ENCODE assay signal across 14 cellular contexts in genomic region chr1:30697977-30698376, GRCh38. TPM values are rescaled to one million over a fixed set of nuclear protein-coding genes. Genes with fewer than 3 reads are reported as not detected.
DNase-seq lines count a peak whose midpoint lies in the region; ATAC-seq, FAIRE-seq and TF ChIP-seq lines count a peak whose summit lies in the region.
"Had no signal": no experiment of that assay in that cellular context is flagged by ENCODE, and none has a peak within 500 bp of the region (broad histone marks: within the 10 kb centered on the region; RNA-seq: fewer than 3 reads in every experiment).

No MANE protein-coding gene starts in this region.

- H3K36me3 Mint-ChIP-seq in activated naive CD4-positive, alpha-beta T cell treated with anti-CD3 and anti-CD28 coated beads, Interleukin-2, amount 10 ng/mL, durations not matched to agents 7 days and 5 days: no peaks in the 10 kb centered on the region

- H4K20me1 ChIP-seq in fibroblast of lung (ENCODE audit: control insufficient read depth, extremely low read depth, insufficient read depth, low read length): no peaks in the 10 kb centered on the region

- H3K79me2 ChIP-seq in fibroblast of lung (ENCODE audit: control insufficient read depth, insufficient read depth, low read length): no peaks in the 10 kb centered on the region

- no peak for ATAC-seq in lower lobe of right lung

- TF ChIP-seq CTCF in fibroblast of lung (conservative IDR thresholded peaks at IDR 0.05 in 1 of 2, IDR thresholded peaks at IDR 0.05 in 1 of 2; ENCODE audit: low read depth in 1 of 2, low read length in 2 of 2) (no peak), lower lobe of right lung (IDR thresholded peaks at IDR 0.05) (no peak)

- CTCF ChIA-PET in activated naive CD4-positive, alpha-beta T cell treated with anti-CD3 and anti-CD28 coated beads, Interleukin-2, amount 10 ng/mL, durations not matched to agents 7 days and 5 days (lab: Charles Lee): no interaction called here

- no peak overlapping the region for H3K4me3 Mint-ChIP-seq in activated naive CD4-positive, alpha-beta T cell treated with anti-CD3 and anti-CD28 coated beads, Interleukin-2, amount 10 ng/mL, durations not matched to agents 7 days and 5 days

- H3K4me1 ChIP-seq in NT2/D1 (ENCODE audit: insufficient read depth, insufficient read length) (peaks cover 15% of the 10 kb centered on the region), fibroblast of lung (ENCODE audit: control insufficient read depth, extremely low read depth, insufficient read depth, low read length) (peaks cover 8% of the 10 kb centered on the region), lower lobe of right lung (no peaks in the 10 kb centered on the region)

- FAIRE-seq in urothelium cell line (lab: Jason Lieb, UNC): no peak

- H3K27me3 Mint-ChIP-seq in activated naive CD4-positive, alpha-beta T cell treated with anti-CD3 and anti-CD28 coated beads, Interleukin-2, amount 10 ng/mL, durations not matched to agents 7 days and 5 days: peaks cover 9% of the 10 kb centered on the region

- H3K9ac ChIP-seq in NT2/D1 (ENCODE audit: insufficient read length, low read depth) (peak overlapping the region; percentile 52), fibroblast of lung (ENCODE audit: insufficient read depth, low read length) (no peak overlapping the region)

- H3K9me3 ChIP-seq in NT2/D1 (ENCODE audit: insufficient read depth, low read length) (no peaks in the 10 kb centered on the region), fibroblast of lung (ENCODE audit: control insufficient read depth, insufficient read depth, low read depth, low read length) (no peaks in the 10 kb centered on the region), lower lobe of right lung (no peaks in the 10 kb centered on the region)

- no peaks in the 10 kb centered on the region for H3K9me3 Mint-ChIP-seq in activated naive CD4-positive, alpha-beta T cell treated with anti-CD3 and anti-CD28 coated beads, Interleukin-2, amount 10 ng/mL, durations not matched to agents 7 days and 5 days

- H3K27ac ChIP-seq in fibroblast of lung (ENCODE audit: insufficient read depth, low read length) (no peak overlapping the region), lower lobe of right lung (no peak overlapping the region)

- no peak overlapping the region for H2AFZ ChIP-seq in fibroblast of lung (ENCODE audit: low read length)

- peak; percentile 8 for DNase-seq in activated naive CD4-positive, alpha-beta T cell treated with anti-CD3 and anti-CD28 coated beads, Interleukin-2, amount 10 ng/mL, durations not matched to agents 7 days and 5 days
- no peak for DNase-seq in activated naive CD4-positive, alpha-beta T cell treated with anti-CD3 and anti-CD28 coated beads, Interleukin-2, amount 50 U/mL, for 16 hours
- no peak for DNase-seq in NT2/D1 (ENCODE audit: low read depth, low spot score)
- DNase-seq in fibroblast of lung (ENCODE audit: low read depth in 2 of 2): peak; percentile 8 to 59
- peak; percentile 61 for DNase-seq in urothelium cell line (ENCODE audit: low spot score)
- DNase-seq in CD1c-positive myeloid dendritic cell (ENCODE audit: extremely low spot score): no peak
- DNase-seq in DMS114 treated with DMSO at 0.1 percent for 48 hours (lab: John Stamatoyannopoulos, UW; ENCODE audit: unreplicated experiment): no peak
- DNase-seq in lower lobe of right lung: no peak
- DNase-seq: ACHN, activated T-cell treated with anti-CD3 and anti-CD28 coated beads for 4 hours, hypothalamus, MM.1S, T-helper 9 cell had no signal

- no peaks in the 10 kb centered on the region for H3K36me3 ChIP-seq in NT2/D1 (ENCODE audit: insufficient read depth, insufficient read length, low read length)
- no peaks in the 10 kb centered on the region for H3K36me3 ChIP-seq in fibroblast of lung (ENCODE audit: control insufficient read depth, insufficient read depth, low read length)
- no peaks in the 10 kb centered on the region for H3K36me3 ChIP-seq in lower lobe of right lung

- H3K27me3 ChIP-seq in NT2/D1 (ENCODE audit: insufficient read depth, insufficient read length) (no peaks in the 10 kb centered on the region), fibroblast of lung (ENCODE audit: control insufficient read depth, insufficient read depth, low read length) (no peaks in the 10 kb centered on the region), lower lobe of right lung (ENCODE audit: low read depth) (peaks cover 8% of the 10 kb centered on the region)

- intact Hi-C loops in lower lobe of right lung (cut with DNase I): no loop called here

- H3K4me3 ChIP-seq in NT2/D1 (ENCODE audit: insufficient read length, low read depth) (no peak overlapping the region), fibroblast of lung (replicated peaks in 1 of 4; ENCODE audit: control extremely low read depth in 1 of 4, insufficient read depth in 1 of 4, low read depth in 3 of 4, low read length in 4 of 4) (no peak overlapping the region), lower lobe of right lung (no peak overlapping the region)
- H3K4me3 ChIP-seq: coronary artery had no signal

- peaks cover 1% of the 10 kb centered on the region for H3K4me1 Mint-ChIP-seq in activated naive CD4-positive, alpha-beta T cell treated with anti-CD3 and anti-CD28 coated beads, Interleukin-2, amount 10 ng/mL, durations not matched to agents 7 days and 5 days

- no peak overlapping the region for H3K4me2 ChIP-seq in fibroblast of lung (ENCODE audit: extremely low read depth, insufficient read depth, low read length)

- H3K27ac Mint-ChIP-seq in activated naive CD4-positive, alpha-beta T cell treated with anti-CD3 and anti-CD28 coated beads, Interleukin-2, amount 10 ng/mL, durations not matched to agents 7 days and 5 days: no peak overlapping the region

RNA-seq across cellular contexts. Expression of gene MATN1, which starts 25.4 kb away (rescaled TPM):
- total RNA-seq in fibroblast of lung: 0.26 TPM in 1 of 2 replicates, not detected in the other
- polyA plus RNA-seq in fibroblast of lung: not detected in 2 replicates
- 0.07 TPM in 1 of 2 replicates, not detected in the other for polyA plus RNA-seq in fibroblast of lung (2012)
- polyA minus RNA-seq in fibroblast of lung (ENCODE audit: low replicate concordance): not detected in 2 replicates
- not detected for total RNA-seq in lower lobe of right lung

RNA-seq across cellular contexts. Expression of gene LAPTM5, which starts 59.6 kb away (rescaled TPM):
- total RNA-seq in fibroblast of lung (under 0.01 TPM in 2 replicates), lower lobe of right lung (544 TPM)
- polyA plus RNA-seq in fibroblast of lung: 0.25 and 0.32 TPM in 2 replicates
- 0.06 and 0.19 TPM in 2 replicates for polyA plus RNA-seq in fibroblast of lung (2012)
- 0.70 and 3.4 TPM in 2 replicates for polyA minus RNA-seq in fibroblast of lung (ENCODE audit: low replicate concordance)

Comparison
In these comparisons a context has a peak if more than half of its experiments do, and no peak if none do; other contexts are left out.
1. DNase-seq: peak in activated naive CD4-positive, alpha-beta T cell treated with anti-CD3 and anti-CD28 coated beads, Interleukin-2, amount 10 ng/mL, durations not matched to agents 7 days and 5 days (single experiment), fibroblast of lung (2 of 2) and urothelium cell line (single experiment); none in activated naive CD4-positive, alpha-beta T cell treated with anti-CD3 and anti-CD28 coated beads, Interleukin-2, amount 50 U/mL, for 16 hours (single experiment), NT2/D1 (single experiment), CD1c-positive myeloid dendritic cell (single experiment), DMS114 treated with DMSO at 0.1 percent for 48 hours (single experiment) and lower lobe of right lung (single experiment).
2. RNA of gene LAPTM5, which starts 59.6 kb away (total RNA-seq): 544 TPM in lower lobe of right lung (single experiment); under 0.01 TPM in fibroblast of lung; every median in the first group is over 100 times any median in the second.